ENCODE assay signal across 8 cellular contexts in genomic region chr1:115469703-115470476, GRCh38.
A peak's percentile ranks its signal among the peaks of the same experiment; 100 is the strongest.
DNase-seq lines count a peak whose midpoint lies in the region; ATAC-seq and TF ChIP-seq lines count a peak whose summit lies in the region.

No MANE protein-coding gene starts in this region.

- H3K4me1 ChIP-seq in PC-9 (replicated peaks; ENCODE audit: insufficient read depth): peaks cover 58% of the 10 kb centered on the region

- peaks cover 11% of the 10 kb centered on the region for H3K27me3 Mint-ChIP-seq in activated naive CD4-positive, alpha-beta T cell treated with anti-CD3 and anti-CD28 coated beads for 36 hours (ENCODE audit: low read depth)
- H3K27me3 Mint-ChIP-seq in brain: peaks cover 30% of the 10 kb centered on the region
- no peaks in the 10 kb centered on the region for H3K27me3 Mint-ChIP-seq in stimulated activated naive CD8-positive, alpha-beta T cell treated with anti-CD3 and anti-CD28 coated beads, Interleukin-15, amount 100 ng/mL, for 72 hours

- no peaks in the 10 kb centered on the region for H3K9me3 Mint-ChIP-seq in activated naive CD4-positive, alpha-beta T cell treated with anti-CD3 and anti-CD28 coated beads for 36 hours
- no peaks in the 10 kb centered on the region for H3K9me3 Mint-ChIP-seq in brain
- H3K9me3 Mint-ChIP-seq in stimulated activated naive CD8-positive, alpha-beta T cell treated with anti-CD3 and anti-CD28 coated beads, Interleukin-15, amount 100 ng/mL, for 72 hours: no peaks in the 10 kb centered on the region

- ATAC-seq in HG03442 (IDR thresholded peaks at IDR 0.05; ENCODE audit: unreplicated experiment) (peak; percentile 67), GM21423 (IDR thresholded peaks at IDR 0.05; ENCODE audit: unreplicated experiment) (no peak)
- peak; percentile 46 for ATAC-seq in stimulated activated naive CD8-positive, alpha-beta T cell treated with anti-CD3 and anti-CD28 coated beads, Interleukin-15, amount 100 ng/mL, for 72 hours

- H3K36me3 ChIP-seq in PC-9 (ENCODE audit: low read depth) (no peaks in the 10 kb centered on the region), kidney epithelial cell (ENCODE audit: control insufficient read depth, insufficient read depth, low read length) (no peaks in the 10 kb centered on the region)

- H3K4me1 Mint-ChIP-seq in activated naive CD4-positive, alpha-beta T cell treated with anti-CD3 and anti-CD28 coated beads for 36 hours (ENCODE audit: low read depth): peaks cover 3% of the 10 kb centered on the region
- peaks cover 10% of the 10 kb centered on the region for H3K4me1 Mint-ChIP-seq in brain
- H3K4me1 Mint-ChIP-seq in stimulated activated naive CD8-positive, alpha-beta T cell treated with anti-CD3 and anti-CD28 coated beads, Interleukin-15, amount 100 ng/mL, for 72 hours: peaks cover 7% of the 10 kb centered on the region

- TSS peak; percentile 16 for BruUV-seq in PC-9 (replicated peaks; lab: Mats Ljungman, UMichigan)

- H3K27me3 ChIP-seq in PC-9 (ENCODE audit: insufficient read depth, low read depth) (no peaks in the 10 kb centered on the region), kidney epithelial cell (ENCODE audit: control insufficient read depth, insufficient read depth, low read length) (no peaks in the 10 kb centered on the region)

- H4K20me1 ChIP-seq in PC-9 (ENCODE audit: insufficient read depth): no peaks in the 10 kb centered on the region

- H3F3A ChIP-seq in PC-9 (ENCODE audit: insufficient read depth, low read depth): peaks cover 44% of the 10 kb centered on the region

- no peaks in the 10 kb centered on the region for H3K9me3 ChIP-seq in PC-9 (ENCODE audit: insufficient read depth, low read depth)

- no peaks in the 10 kb centered on the region for H3K36me3 Mint-ChIP-seq in activated naive CD4-positive, alpha-beta T cell treated with anti-CD3 and anti-CD28 coated beads for 36 hours (ENCODE audit: low read depth)
- no peaks in the 10 kb centered on the region for H3K36me3 Mint-ChIP-seq in brain

- H2AFZ ChIP-seq in PC-9: peak overlapping the region; percentile 45; the same call in 1 of the 2 replicates

- DNase-seq in activated naive CD4-positive, alpha-beta T cell treated with anti-CD3 and anti-CD28 coated beads for 36 hours: peak; percentile 42
- no peak for DNase-seq in activated naive CD4-positive, alpha-beta T cell treated with Interleukin-2 at 50 U/mL for 16 hours
- peak; percentile 80 to 96 for DNase-seq in PC-9
- DNase-seq in kidney epithelial cell (ENCODE audit: low read depth): peak; percentile 61
- peak; percentile 16 to 30 for DNase-seq in stimulated activated naive CD8-positive, alpha-beta T cell treated with anti-CD3 and anti-CD28 coated beads, Interleukin-15, amount 100 ng/mL, for 72 hours

- peak; percentile 100 for TF ChIP-seq CTCF in PC-9 (conservative IDR thresholded peaks at IDR 0.05)
- peak; percentile 76 to 88 for TF ChIP-seq CTCF in brain (conservative IDR thresholded peaks at IDR 0.05)
- peak; percentile 98 for TF ChIP-seq CTCF in kidney epithelial cell (IDR thresholded peaks at IDR 0.05; ENCODE audit: insufficient read depth, low read length, poor library complexity, severe bottlenecking)

- peak overlapping the region; percentile 10; the same call in 1 of the 2 replicates for H3K4me3 ChIP-seq in PC-9
- no peak overlapping the region for H3K4me3 ChIP-seq in kidney epithelial cell (ENCODE audit: low read depth, low read length)

- peak overlapping the region; percentile 81 for H3K27ac ChIP-seq in PC-9

- no peak overlapping the region for H3K4me3 Mint-ChIP-seq in activated naive CD4-positive, alpha-beta T cell treated with anti-CD3 and anti-CD28 coated beads for 36 hours
- H3K4me3 Mint-ChIP-seq in brain: no peak overlapping the region
- no peak overlapping the region for H3K4me3 Mint-ChIP-seq in stimulated activated naive CD8-positive, alpha-beta T cell treated with anti-CD3 and anti-CD28 coated beads, Interleukin-15, amount 100 ng/mL, for 72 hours

- peak overlapping the region; percentile 55 for H3K4me2 ChIP-seq in PC-9

- intact Hi-C loops in activated naive CD4-positive, alpha-beta T cell treated with anti-CD3 and anti-CD28 coated beads for 36 hours (cut with micrococcal nuclease): loop anchor here (1.0 kb wide), 2 partner anchors 195 to 331 kb away; no protein-coding TSS in a partner anchor
- intact Hi-C loops in PC-9 (cut with micrococcal nuclease; ENCODE audit: unreplicated experiment): loop anchor here (1.0 kb wide), 6 partner anchors 36 to 491 kb away; no protein-coding TSS in a partner anchor

- H3K9me2 ChIP-seq in PC-9 (ENCODE audit: insufficient read depth): no peaks in the 10 kb centered on the region

- no peaks in the 10 kb centered on the region for H3K79me2 ChIP-seq in PC-9 (ENCODE audit: low read depth)

- H3K27ac Mint-ChIP-seq in activated naive CD4-positive, alpha-beta T cell treated with anti-CD3 and anti-CD28 coated beads for 36 hours: no peak overlapping the region
- H3K27ac Mint-ChIP-seq in brain: peak overlapping the region in 1 of 5 experiments; percentile 32
- H3K27ac Mint-ChIP-seq in stimulated activated naive CD8-positive, alpha-beta T cell treated with anti-CD3 and anti-CD28 coated beads, Interleukin-15, amount 100 ng/mL, for 72 hours: peak overlapping the region; percentile 14 to 48

- CTCF ChIA-PET in activated naive CD4-positive, alpha-beta T cell treated with anti-CD3 and anti-CD28 coated beads for 36 hours (lab: Charles Lee): interaction anchor here (0.5 to 3.1 kb wide), 10 partner anchors 22 to 332 kb away, joined by 3 to 17 read pairs (median 4); no protein-coding TSS in a partner anchor
- CTCF ChIA-PET in PC-9 (lab: Charles Lee): interaction anchor here (0.7 to 1.4 kb wide), 5 partner anchors 37 to 380 kb away, joined by 3 to 9 read pairs (median 5); partner anchors contain the start of gene TSPAN2

- POLR2A ChIA-PET in PC-9 (lab: Charles Lee; ENCODE audit: unreplicated experiment): no interaction called here
